Comparison of ENCODE assay signal across 1 cellular context in the genomic region with DNA sequence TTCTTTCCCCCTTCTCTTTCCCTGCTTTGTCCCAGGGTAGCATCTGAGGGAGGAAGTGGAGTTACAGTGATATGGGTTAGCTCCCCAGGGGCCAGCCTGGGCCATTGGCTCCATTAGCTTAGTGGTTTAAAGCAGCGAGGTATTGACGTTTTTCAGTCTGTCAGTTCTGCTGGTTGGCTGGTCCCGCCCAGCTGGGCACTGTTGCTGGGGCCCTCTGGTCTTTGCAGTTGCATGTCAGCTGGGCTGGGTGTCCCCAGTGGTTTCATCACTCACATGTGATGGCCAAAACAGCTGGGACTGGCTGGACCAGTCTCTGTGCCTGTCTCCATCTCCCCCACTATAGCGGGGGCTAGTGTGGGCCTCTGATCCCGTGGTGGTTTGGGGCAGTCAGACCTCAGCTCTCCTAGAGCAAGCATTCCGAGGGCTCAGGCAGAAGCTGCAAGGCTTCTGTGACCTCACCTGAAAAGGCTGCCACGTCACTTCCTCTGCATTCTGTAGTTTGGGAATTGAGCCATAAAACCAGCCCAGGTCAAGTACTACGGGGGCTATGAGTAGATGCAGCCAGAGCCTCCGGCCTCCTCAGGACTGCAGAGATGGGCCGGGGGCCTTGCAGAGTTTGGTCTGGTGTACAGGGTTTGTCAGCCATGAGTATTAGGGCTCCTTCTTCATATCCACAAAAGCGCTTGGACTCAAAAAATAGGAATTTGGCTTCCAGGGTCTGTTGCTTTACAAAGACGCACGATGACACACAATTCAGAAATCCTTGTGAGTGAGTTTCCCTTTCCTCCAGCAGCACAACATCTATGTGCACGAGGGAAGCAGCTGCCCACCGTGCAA.
TF ChIP-seq lines count a peak whose summit lies in the region.

No MANE protein-coding gene starts in this region.

TF ChIP-seq in H1, 55 proteins besides CTCF, POLR2A, EP300 and RAD21:
- TF ChIP-seq CHD1 (IDR thresholded peaks at IDR 0.05; ENCODE audit: low read depth, low read length) (no peak), SP1 (IDR thresholded peaks at IDR 0.05; ENCODE audit: low read depth, low read length) (no peak), BACH1 (IDR thresholded peaks at IDR 0.05; ENCODE audit: low read length) (no peak)
